In genomic region chr7:131087756-131088658, GRCh38 we compare ENCODE assay signal across 19 cellular contexts.
DNase-seq lines count a peak whose midpoint lies in the region; ATAC-seq and TF ChIP-seq lines count a peak whose summit lies in the region.
"Had no signal": no experiment of that assay in that cellular context is flagged by ENCODE, and none has a peak within 500 bp of the region (broad histone marks: within the 10 kb centered on the region; RNA-seq: fewer than 3 reads in every experiment).

No MANE protein-coding gene starts in this region.

- H3K9ac ChIP-seq in mesenchymal stem cell (ENCODE audit: low read length): no peak overlapping the region

- H3K4me3 Mint-ChIP-seq in activated naive CD4-positive, alpha-beta T cell treated with anti-CD3 and anti-CD28 coated beads, Interleukin-2, amount 50 U/mL, for 24 hours: peak overlapping the region; percentile 53
- H3K4me3 Mint-ChIP-seq in stimulated activated effector memory CD8-positive, alpha-beta T cell treated with anti-CD3 and anti-CD28 coated beads, Interleukin-12 subunit alpha, Interleukin-12 subunit beta, amount 100 ng/mL, for 72 hours: peak overlapping the region; percentile 5
- H3K4me3 Mint-ChIP-seq: activated B cell treated with CpG ODN at 0.5 μM for 24 hours; activated CD8-positive, alpha-beta T cell treated with anti-CD3 and anti-CD28 coated beads, Interleukin-2, amount 10 ng/mL, durations not matched to agents 7 days and 5 days had no signal

- CTCF ChIA-PET in RWPE1 (lab: Yijun Ruan, JAX): no interaction called here

- no peak overlapping the region for H2BK15ac ChIP-seq in mesenchymal stem cell (ENCODE audit: low read depth, poor library complexity, severe bottlenecking)

- H3K36me3 ChIP-seq in body of pancreas (replicated peaks in 1 of 2; ENCODE audit: insufficient read depth in 1 of 2, low read depth in 2 of 2) (no peaks in the 10 kb centered on the region), mesenchymal stem cell (ENCODE audit: control insufficient read depth in 1 of 2, insufficient read depth in 2 of 2, low read depth in 1 of 2, low read length in 2 of 2) (peaks cover 2 to 84% of the 10 kb centered on the region in 2 experiments)
- H3K36me3 ChIP-seq: ovary had no signal

- peak; percentile 72 for ATAC-seq in body of pancreas
- ATAC-seq in stimulated activated effector memory CD8-positive, alpha-beta T cell treated with anti-CD3 and anti-CD28 coated beads, Interleukin-12 subunit alpha, Interleukin-12 subunit beta, amount 100 ng/mL, for 72 hours: no peak
- ATAC-seq in GM21737 (IDR thresholded peaks at IDR 0.05; ENCODE audit: unreplicated experiment): no peak
- ATAC-seq: activated CD8-positive, alpha-beta T cell treated with anti-CD3 and anti-CD28 coated beads, Interleukin-2, amount 10 ng/mL, durations not matched to agents 7 days and 5 days had no signal

- no peak overlapping the region for H3K18ac ChIP-seq in mesenchymal stem cell (ENCODE audit: low read depth in 1 of 2, low read length in 2 of 2)

- no peak overlapping the region for H2BK12ac ChIP-seq in mesenchymal stem cell (ENCODE audit: low read length in 2 of 2)

- H2AK5ac ChIP-seq in mesenchymal stem cell (ENCODE audit: low read length, severe bottlenecking): no peak overlapping the region

- no peak overlapping the region for H3K4ac ChIP-seq in mesenchymal stem cell (ENCODE audit: low read depth in 1 of 2, low read length in 2 of 2)

- H3K23ac ChIP-seq in mesenchymal stem cell (ENCODE audit: low read length in 2 of 2): no peak overlapping the region

- H3K4me1 ChIP-seq in body of pancreas (peaks cover 78% of the 10 kb centered on the region), mesenchymal stem cell (ENCODE audit: control insufficient read depth, insufficient read depth, low read depth, low read length) (no peaks in the 10 kb centered on the region)

- no peak overlapping the region for H3K14ac ChIP-seq in mesenchymal stem cell (ENCODE audit: low read length in 2 of 2)

- H3K9me3 ChIP-seq in body of pancreas (no peaks in the 10 kb centered on the region), mesenchymal stem cell (ENCODE audit: control insufficient read depth, low read length) (no peaks in the 10 kb centered on the region)
- H3K9me3 ChIP-seq: ovary, stomach had no signal

- H2BK5ac ChIP-seq in mesenchymal stem cell (ENCODE audit: low read depth, low read length, poor library complexity, severe bottlenecking): no peak overlapping the region

- H3K27me3 ChIP-seq in body of pancreas (no peaks in the 10 kb centered on the region), mesenchymal stem cell (ENCODE audit: control insufficient read depth in 1 of 2, insufficient read depth in 1 of 2, low read length in 2 of 2) (no peaks in the 10 kb centered on the region)
- H3K27me3 ChIP-seq: ovary, stomach had no signal

- no peak for TF ChIP-seq CTCF in body of pancreas (IDR thresholded peaks at IDR 0.05)
- TF ChIP-seq CTCF in RWPE1 (conservative IDR thresholded peaks at IDR 0.05; ENCODE audit: low read depth): no peak
- TF ChIP-seq CTCF in GM20000 (IDR thresholded peaks at IDR 0.05; ENCODE audit: extremely low read depth, missing control alignments): no peak

- H2BK120ac ChIP-seq in mesenchymal stem cell (ENCODE audit: low read depth, low read length): no peak overlapping the region

- no peaks in the 10 kb centered on the region for H3K27me3 Mint-ChIP-seq in activated naive CD4-positive, alpha-beta T cell treated with anti-CD3 and anti-CD28 coated beads, Interleukin-2, amount 50 U/mL, for 24 hours
- H3K27me3 Mint-ChIP-seq: activated B cell treated with CpG ODN at 0.5 μM for 24 hours had no signal

- H4K91ac ChIP-seq in mesenchymal stem cell (ENCODE audit: low read length): no peak overlapping the region

- peaks cover 81% of the 10 kb centered on the region for H3K4me1 Mint-ChIP-seq in activated naive CD4-positive, alpha-beta T cell treated with anti-CD3 and anti-CD28 coated beads, Interleukin-2, amount 50 U/mL, for 24 hours
- peaks cover 67% of the 10 kb centered on the region for H3K4me1 Mint-ChIP-seq in stimulated activated effector memory CD8-positive, alpha-beta T cell treated with anti-CD3 and anti-CD28 coated beads, Interleukin-12 subunit alpha, Interleukin-12 subunit beta, amount 100 ng/mL, for 72 hours

- no peak overlapping the region for H3K4me2 ChIP-seq in mesenchymal stem cell (ENCODE audit: low read length, poor library complexity, severe bottlenecking)

- intact Hi-C loops in body of pancreas (cut with DNase I): no loop called here

- peaks cover 29% of the 10 kb centered on the region for H3K36me3 Mint-ChIP-seq in activated naive CD4-positive, alpha-beta T cell treated with anti-CD3 and anti-CD28 coated beads, Interleukin-2, amount 50 U/mL, for 24 hours
- H3K36me3 Mint-ChIP-seq in stimulated activated effector memory CD8-positive, alpha-beta T cell treated with anti-CD3 and anti-CD28 coated beads, Interleukin-12 subunit alpha, Interleukin-12 subunit beta, amount 100 ng/mL, for 72 hours: peaks cover 98% of the 10 kb centered on the region

- peak overlapping the region; percentile 86 for H3K27ac Mint-ChIP-seq in activated naive CD4-positive, alpha-beta T cell treated with anti-CD3 and anti-CD28 coated beads, Interleukin-2, amount 50 U/mL, for 24 hours
- H3K27ac Mint-ChIP-seq in stimulated activated effector memory CD8-positive, alpha-beta T cell treated with anti-CD3 and anti-CD28 coated beads, Interleukin-12 subunit alpha, Interleukin-12 subunit beta, amount 100 ng/mL, for 72 hours: peak overlapping the region; percentile 32
- H3K27ac Mint-ChIP-seq: activated B cell treated with CpG ODN at 0.5 μM for 24 hours; activated CD8-positive, alpha-beta T cell treated with anti-CD3 and anti-CD28 coated beads, Interleukin-2, amount 10 ng/mL, durations not matched to agents 7 days and 5 days had no signal

- 20 to 24% methylated on average over 8 of the region's 8 CpGs for WGBS in body of pancreas, 2 donors
- WGBS in mesenchymal stem cell: 87% methylated on average over 6 of the region's 8 CpGs

- H3K4me3 ChIP-seq in body of pancreas (no peak overlapping the region), mesenchymal stem cell (ENCODE audit: insufficient read depth in 1 of 2, low read depth in 1 of 2, low read length in 2 of 2) (no peak overlapping the region)
- H3K4me3 ChIP-seq: ovary, stomach had no signal

- no peaks in the 10 kb centered on the region for H3K9me3 Mint-ChIP-seq in activated naive CD4-positive, alpha-beta T cell treated with anti-CD3 and anti-CD28 coated beads, Interleukin-2, amount 50 U/mL, for 24 hours
- H3K9me3 Mint-ChIP-seq in stimulated activated effector memory CD8-positive, alpha-beta T cell treated with anti-CD3 and anti-CD28 coated beads, Interleukin-12 subunit alpha, Interleukin-12 subunit beta, amount 100 ng/mL, for 72 hours: no peaks in the 10 kb centered on the region
- H3K9me3 Mint-ChIP-seq: activated B cell treated with CpG ODN at 0.5 μM for 24 hours had no signal

- POLR2A ChIA-PET in RWPE1 (lab: Yijun Ruan, JAX; ENCODE audit: low non-redundant PET): no interaction called here

- no peak overlapping the region for H4K8ac ChIP-seq in mesenchymal stem cell (ENCODE audit: low read length)

- H3K27ac ChIP-seq in body of pancreas (peak overlapping the region; percentile 18 to 68 (median 32)), mesenchymal stem cell (ENCODE audit: low read length, poor library complexity, severe bottlenecking) (peak overlapping the region; percentile 26), RWPE1 (no peak overlapping the region)
- H3K27ac ChIP-seq: ovary, stomach had no signal

- no peak overlapping the region for H2AFZ ChIP-seq in mesenchymal stem cell (ENCODE audit: low read depth, low read length)

- H3K79me1 ChIP-seq in mesenchymal stem cell (replicated peaks; ENCODE audit: low read length, poor library complexity, severe bottlenecking): peaks cover 14% of the 10 kb centered on the region

- no peak for TF ChIP-seq POLR2A in body of pancreas (IDR thresholded peaks at IDR 0.05)

- no peak for DNase-seq in activated naive CD4-positive, alpha-beta T cell treated with Interleukin-2 at 50 U/mL for 16 hours
- DNase-seq in body of pancreas (no peak), mesenchymal stem cell (no peak), RWPE1 (ENCODE audit: low spot score) (no peak), GM20000 (ENCODE audit: low spot score) (no peak)
- no peak for DNase-seq in stimulated activated effector memory CD8-positive, alpha-beta T cell treated with anti-CD3 and anti-CD28 coated beads, Interleukin-12 subunit alpha, Interleukin-12 subunit beta, amount 100 ng/mL, for 72 hours (ENCODE audit: low spot score in 2 of 2)
- DNase-seq: activated B cell treated with CpG ODN at 0.5 μM for 24 hours; activated CD8-positive, alpha-beta T cell treated with anti-CD3 and anti-CD28 coated beads, Interleukin-2, amount 10 ng/mL, durations not matched to agents 7 days and 5 days; C1 segment of cervical spinal cord; DMS79 treated with DMSO at 0.1 percent for 48 hours; left cardiac atrium; MM.1S; NCI-H187; NCI-H226; ovary; stomach; T-helper 2 cell had no signal
